In the genomic region with DNA sequence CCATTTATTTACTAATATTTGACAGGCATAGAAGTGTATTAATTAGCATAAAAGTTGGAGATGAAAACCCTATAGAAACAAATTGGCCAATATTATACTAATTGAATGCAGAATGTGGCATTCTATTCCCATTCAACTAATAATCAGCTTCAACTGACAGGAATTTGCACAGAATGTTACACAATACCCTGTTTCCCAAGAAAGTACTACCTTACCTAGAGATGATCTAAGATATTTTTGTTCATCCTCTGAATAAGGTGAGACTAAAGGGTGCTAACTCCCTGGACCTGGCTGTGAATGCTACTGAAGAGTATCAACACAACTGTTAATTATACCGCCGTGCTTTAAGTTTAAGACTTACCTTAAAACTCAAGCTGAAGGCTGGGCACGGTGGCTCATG, we compare ENCODE assay signal across 8 cellular contexts.
"Had no signal": no experiment of that assay in that cellular context is flagged by ENCODE, and none has a peak within 500 bp of the region (broad histone marks: within the 10 kb centered on the region; RNA-seq: fewer than 3 reads in every experiment).

No MANE protein-coding gene starts in this region.

- H3K4me1 ChIP-seq: HAP-1 had no signal

- H3K4me3 Mint-ChIP-seq: HFFc6, IgD-negative memory B cell had no signal

- H3K4me3 ChIP-seq: HAP-1 had no signal

- ATAC-seq: HCT116 had no signal

- H3K4me1 Mint-ChIP-seq: IgD-negative memory B cell had no signal

- H3K27me3 Mint-ChIP-seq: IgD-negative memory B cell had no signal

- H3K9me3 Mint-ChIP-seq: HFFc6, IgD-negative memory B cell had no signal

- H3K9me3 ChIP-seq: HAP-1 had no signal

- DNase-seq: GOT3, H7, HFFc6, KG1 had no signal

- H3K27ac ChIP-seq: HL-60 had no signal
